In genomic region chr10:5243521-5243987, GRCh38 we compare ENCODE assay signal across 1 cellular context.
A peak's percentile ranks its signal among the peaks of the same experiment; 100 is the strongest.
TF ChIP-seq lines count a peak whose summit lies in the region.

No MANE protein-coding gene starts in this region.

TF ChIP-seq in HepG2, 621 proteins besides CTCF, POLR2A, EP300 and RAD21 (continued from another document and continues in another):
- no peak for TF ChIP-seq AFF4 (CRISPR knock-in tag; IDR thresholded peaks at IDR 0.05)
- no peak for TF ChIP-seq CBFB (CRISPR knock-in tag; IDR thresholded peaks at IDR 0.05)
- TF ChIP-seq SATB2 (CRISPR knock-in tag; IDR thresholded peaks at IDR 0.05): no peak
- TF ChIP-seq ATF2 (CRISPR knock-in tag; IDR thresholded peaks at IDR 0.05): peak; percentile 72; the same call in 1 of the 2 replicates
- TF ChIP-seq ZNF841 (CRISPR knock-in tag; IDR thresholded peaks at IDR 0.05; ENCODE audit: borderline replicate concordance): no peak
- no peak for TF ChIP-seq PRPF4 (IDR thresholded peaks at IDR 0.05; ENCODE audit: low read depth, low read length, poor library complexity, severe bottlenecking)
- peak; percentile 23; the same call in 1 of the 2 replicates for TF ChIP-seq ZNF800 (CRISPR knock-in tag; IDR thresholded peaks at IDR 0.05)
- peak; percentile 66 for TF ChIP-seq SAP130 (CRISPR knock-in tag; IDR thresholded peaks at IDR 0.05; ENCODE audit: low read depth)
- 0 out of 2 replicates have a peak, but pooled peaks have one; percentile 49 for TF ChIP-seq RORA (CRISPR knock-in tag; IDR thresholded peaks at IDR 0.05)
- no peak for TF ChIP-seq ZNF704 (CRISPR knock-in tag; IDR thresholded peaks at IDR 0.05; ENCODE audit: borderline replicate concordance)
- no peak for TF ChIP-seq ZNF850 (CRISPR knock-in tag; conservative IDR thresholded peaks at IDR 0.05)
- peak in 1 of 2 experiments; percentile 73; a peak in 3 of 4 replicates for TF ChIP-seq NR2F1 (CRISPR knock-in tag; IDR thresholded peaks at IDR 0.05)
- TF ChIP-seq ZNF17 (CRISPR knock-in tag; IDR thresholded peaks at IDR 0.05): no peak
- peak; percentile 34; the same call in 1 of the 2 replicates for TF ChIP-seq ZNF263 (CRISPR knock-in tag; IDR thresholded peaks at IDR 0.05)
- TF ChIP-seq PAXIP1 (CRISPR knock-in tag; conservative IDR thresholded peaks at IDR 0.05): peak; percentile 98
- no peak for TF ChIP-seq ZNF230 (CRISPR knock-in tag; IDR thresholded peaks at IDR 0.05)
- peak; percentile 45 for TF ChIP-seq ZNF18 (CRISPR knock-in tag; IDR thresholded peaks at IDR 0.05; ENCODE audit: insufficient replicate concordance)
- TF ChIP-seq TCF7 (IDR thresholded peaks at IDR 0.05; ENCODE audit: low read depth): peak; percentile 83
- TF ChIP-seq ZFP82 (CRISPR knock-in tag; IDR thresholded peaks at IDR 0.05; ENCODE audit: borderline replicate concordance): no peak
- TF ChIP-seq MAF1 (CRISPR knock-in tag; IDR thresholded peaks at IDR 0.05; ENCODE audit: borderline replicate concordance): no peak
- TF ChIP-seq FOSL1 (CRISPR knock-in tag; IDR thresholded peaks at IDR 0.05; ENCODE audit: borderline replicate concordance): no peak
- no peak for TF ChIP-seq KLF15 (CRISPR knock-in tag; IDR thresholded peaks at IDR 0.05; ENCODE audit: borderline replicate concordance)
- TF ChIP-seq ZNF281 (CRISPR knock-in tag; IDR thresholded peaks at IDR 0.05; ENCODE audit: borderline replicate concordance): peak; percentile 51; the same call in 1 of the 2 replicates
- no peak for TF ChIP-seq CSRNP1 (CRISPR knock-in tag; IDR thresholded peaks at IDR 0.05)
- TF ChIP-seq ZNF350 (CRISPR knock-in tag; IDR thresholded peaks at IDR 0.05; ENCODE audit: borderline replicate concordance, low read depth): no peak
- 0 out of 2 replicates have a peak, but pooled peaks have one; percentile 41 for TF ChIP-seq ZNF761 (CRISPR knock-in tag; conservative IDR thresholded peaks at IDR 0.05)
- no peak for TF ChIP-seq FIP1L1 (IDR thresholded peaks at IDR 0.05; ENCODE audit: borderline replicate concordance, insufficient read depth, low read depth, low read length)
- no peak for TF ChIP-seq MZF1 (CRISPR knock-in tag; IDR thresholded peaks at IDR 0.05; ENCODE audit: borderline replicate concordance)
- peak; percentile 84; the same call in 1 of the 2 replicates for TF ChIP-seq ZBTB34 (CRISPR knock-in tag; IDR thresholded peaks at IDR 0.05)
- peak; percentile 71 for TF ChIP-seq HNF1B (CRISPR knock-in tag; IDR thresholded peaks at IDR 0.05)
- no peak for TF ChIP-seq CSRNP2 (CRISPR knock-in tag; conservative IDR thresholded peaks at IDR 0.05; ENCODE audit: low read depth)
